ENCODE assay signal across 15 cellular contexts in the genomic region with DNA sequence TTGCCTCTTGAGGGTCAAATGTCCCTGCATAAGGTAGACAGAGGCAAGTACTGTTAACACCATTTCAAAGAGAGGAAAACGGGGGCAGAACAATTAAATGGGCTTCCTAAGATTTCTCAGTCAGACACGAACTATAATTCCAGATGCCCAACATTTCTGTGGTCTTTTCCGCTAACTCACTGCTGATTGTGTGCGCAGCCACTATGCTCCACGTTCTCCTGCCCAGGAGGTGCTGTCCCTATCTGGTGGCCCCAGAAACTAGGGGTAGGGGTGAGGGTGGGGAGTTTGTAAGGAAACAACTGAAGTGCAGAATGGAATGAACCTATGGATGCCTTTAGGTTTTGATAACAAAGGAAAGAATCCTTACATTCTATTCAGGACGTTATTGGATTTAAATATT.
"Had no signal": no experiment of that assay in that cellular context is flagged by ENCODE, and none has a peak within 500 bp of the region (broad histone marks: within the 10 kb centered on the region; RNA-seq: fewer than 3 reads in every experiment).

No MANE protein-coding gene starts in this region.

- H3K36me3 Mint-ChIP-seq: activated CD8-positive, alpha-beta memory T cell treated with anti-CD3 and anti-CD28 coated beads, Interleukin-2, amount 10 ng/mL, durations not matched to agents 7 days and 5 days; natural killer cell treated with Interleukin-12 subunit alpha and Interleukin-12 subunit beta and Interleukin-15 and Interleukin-18, amount 100 ng/mL, for 72 hours had no signal

- DNase-seq: activated CD4-positive, alpha-beta T cell treated with anti-CD3 and anti-CD28 coated beads, Interleukin-2, amount 50 U/mL, for 4 hours; dermis blood vessel endothelial cell; foreskin keratinocyte; glutamatergic neuron; kidney glomerular epithelial cell; left ventricle myocardium superior; mesenchymal stem cell; occipital lobe; stimulated activated CD4-positive, alpha-beta T cell treated with anti-CD3 and anti-CD28 coated beads, Interleukin-2, amount 100 ng/mL, for 48 hours; transverse colon had no signal

- H3K36me3 ChIP-seq: right atrium auricular region, transverse colon, vagina had no signal

- ATAC-seq: foreskin keratinocyte, left ventricle myocardium superior had no signal

- H3K27me3 ChIP-seq: foreskin keratinocyte, right atrium auricular region, transverse colon, vagina had no signal

- H3K27ac ChIP-seq: foreskin keratinocyte, right atrium auricular region, transverse colon, vagina had no signal

- H3K9me3 ChIP-seq: right atrium auricular region, transverse colon, vagina had no signal

- H3K27ac Mint-ChIP-seq: activated CD8-positive, alpha-beta memory T cell treated with anti-CD3 and anti-CD28 coated beads, Interleukin-2, amount 10 ng/mL, durations not matched to agents 7 days and 5 days; effector memory CD8-positive, alpha-beta T cell had no signal

- H3K9me3 Mint-ChIP-seq: effector memory CD8-positive, alpha-beta T cell; natural killer cell treated with Interleukin-12 subunit alpha and Interleukin-12 subunit beta and Interleukin-15 and Interleukin-18, amount 100 ng/mL, for 72 hours had no signal

- H3K4me1 ChIP-seq: foreskin keratinocyte, right atrium auricular region, transverse colon, vagina had no signal

- H3K4me3 ChIP-seq: right atrium auricular region, transverse colon, vagina had no signal

- H3K4me3 Mint-ChIP-seq: activated CD8-positive, alpha-beta memory T cell treated with anti-CD3 and anti-CD28 coated beads, Interleukin-2, amount 10 ng/mL, durations not matched to agents 7 days and 5 days; effector memory CD8-positive, alpha-beta T cell; natural killer cell treated with Interleukin-12 subunit alpha and Interleukin-12 subunit beta and Interleukin-15 and Interleukin-18, amount 100 ng/mL, for 72 hours had no signal
